Comparison of ENCODE assay signal across 12 cellular contexts in genomic region chr14:26206640-26207039, GRCh38.
"Had no signal": no experiment of that assay in that cellular context is flagged by ENCODE, and none has a peak within 500 bp of the region (broad histone marks: within the 10 kb centered on the region; RNA-seq: fewer than 3 reads in every experiment).

No MANE protein-coding gene starts in this region.

- H3K4me1 Mint-ChIP-seq: activated CD4-positive, alpha-beta memory T cell treated with anti-CD3 and anti-CD28 coated beads, Interleukin-2, amount 10 ng/mL, durations not matched to agents 7 days and 5 days; naive thymus-derived CD8-positive, alpha-beta T cell had no signal

- H3K4me3 Mint-ChIP-seq: activated CD4-positive, alpha-beta memory T cell treated with anti-CD3 and anti-CD28 coated beads, Interleukin-2, amount 10 ng/mL, durations not matched to agents 7 days and 5 days; activated naive CD4-positive, alpha-beta T cell treated with anti-CD3 and anti-CD28 coated beads for 36 hours; activated T-helper 1 cell treated with anti-CD3 and anti-CD28 coated beads, Interleukin-12 subunit alpha, Interleukin-12 subunit beta, Interleukin-2, Interleukin-4 antibody, amounts not matched to agents 30 ng/mL and 10 ng/mL and 1 ng/mL, durations not matched to agents 14 hours and 24 hours and 36 hours; naive thymus-derived CD8-positive, alpha-beta T cell; stimulated activated naive CD8-positive, alpha-beta T cell treated with anti-CD3 and anti-CD28 coated beads, Interleukin-15, Interleukin-2, amounts not matched to agents 100 ng/mL and 50 ng/mL, for 24 hours had no signal

- H3K27ac Mint-ChIP-seq: activated CD4-positive, alpha-beta memory T cell treated with anti-CD3 and anti-CD28 coated beads, Interleukin-2, amount 10 ng/mL, durations not matched to agents 7 days and 5 days; activated naive CD4-positive, alpha-beta T cell treated with anti-CD3 and anti-CD28 coated beads for 36 hours; activated T-helper 1 cell treated with anti-CD3 and anti-CD28 coated beads, Interleukin-12 subunit alpha, Interleukin-12 subunit beta, Interleukin-2, Interleukin-4 antibody, amounts not matched to agents 30 ng/mL and 10 ng/mL and 1 ng/mL, durations not matched to agents 14 hours and 24 hours and 36 hours; naive thymus-derived CD8-positive, alpha-beta T cell; stimulated activated naive CD8-positive, alpha-beta T cell treated with anti-CD3 and anti-CD28 coated beads, Interleukin-15, Interleukin-2, amounts not matched to agents 100 ng/mL and 50 ng/mL, for 24 hours had no signal

- DNase-seq: activated CD4-positive, alpha-beta memory T cell treated with anti-CD3 and anti-CD28 coated beads, Interleukin-2, amount 10 ng/mL, durations not matched to agents 7 days and 5 days; activated CD4-positive, alpha-beta T cell treated with anti-CD3 and anti-CD28 coated beads for 1 hour; activated naive CD4-positive, alpha-beta T cell treated with anti-CD3 and anti-CD28 coated beads for 36 hours; colonic mucosa; left lung; mucosa of descending colon; naive thymus-derived CD8-positive, alpha-beta T cell; stimulated activated CD4-positive, alpha-beta T cell treated with anti-CD3 and anti-CD28 coated beads, Interleukin-12 subunit alpha, Interleukin-12 subunit beta, amount 100 ng/mL, for 4 hours; testis had no signal

- ATAC-seq: gastroesophageal sphincter; left lung; mucosa of descending colon; naive thymus-derived CD8-positive, alpha-beta T cell had no signal

- H3K9me3 Mint-ChIP-seq: stimulated activated naive CD8-positive, alpha-beta T cell treated with anti-CD3 and anti-CD28 coated beads, Interleukin-15, Interleukin-2, amounts not matched to agents 100 ng/mL and 50 ng/mL, for 24 hours had no signal
